ENCODE assay signal across 8 cellular contexts in genomic region chr7:5423272-5423843, GRCh38. TPM values are rescaled to one million over a fixed set of nuclear protein-coding genes. Genes with fewer than 3 reads are reported as not detected.
DNase-seq lines count a peak whose midpoint lies in the region; ATAC-seq, FAIRE-seq and TF ChIP-seq lines count a peak whose summit lies in the region.

A gene with protein sequence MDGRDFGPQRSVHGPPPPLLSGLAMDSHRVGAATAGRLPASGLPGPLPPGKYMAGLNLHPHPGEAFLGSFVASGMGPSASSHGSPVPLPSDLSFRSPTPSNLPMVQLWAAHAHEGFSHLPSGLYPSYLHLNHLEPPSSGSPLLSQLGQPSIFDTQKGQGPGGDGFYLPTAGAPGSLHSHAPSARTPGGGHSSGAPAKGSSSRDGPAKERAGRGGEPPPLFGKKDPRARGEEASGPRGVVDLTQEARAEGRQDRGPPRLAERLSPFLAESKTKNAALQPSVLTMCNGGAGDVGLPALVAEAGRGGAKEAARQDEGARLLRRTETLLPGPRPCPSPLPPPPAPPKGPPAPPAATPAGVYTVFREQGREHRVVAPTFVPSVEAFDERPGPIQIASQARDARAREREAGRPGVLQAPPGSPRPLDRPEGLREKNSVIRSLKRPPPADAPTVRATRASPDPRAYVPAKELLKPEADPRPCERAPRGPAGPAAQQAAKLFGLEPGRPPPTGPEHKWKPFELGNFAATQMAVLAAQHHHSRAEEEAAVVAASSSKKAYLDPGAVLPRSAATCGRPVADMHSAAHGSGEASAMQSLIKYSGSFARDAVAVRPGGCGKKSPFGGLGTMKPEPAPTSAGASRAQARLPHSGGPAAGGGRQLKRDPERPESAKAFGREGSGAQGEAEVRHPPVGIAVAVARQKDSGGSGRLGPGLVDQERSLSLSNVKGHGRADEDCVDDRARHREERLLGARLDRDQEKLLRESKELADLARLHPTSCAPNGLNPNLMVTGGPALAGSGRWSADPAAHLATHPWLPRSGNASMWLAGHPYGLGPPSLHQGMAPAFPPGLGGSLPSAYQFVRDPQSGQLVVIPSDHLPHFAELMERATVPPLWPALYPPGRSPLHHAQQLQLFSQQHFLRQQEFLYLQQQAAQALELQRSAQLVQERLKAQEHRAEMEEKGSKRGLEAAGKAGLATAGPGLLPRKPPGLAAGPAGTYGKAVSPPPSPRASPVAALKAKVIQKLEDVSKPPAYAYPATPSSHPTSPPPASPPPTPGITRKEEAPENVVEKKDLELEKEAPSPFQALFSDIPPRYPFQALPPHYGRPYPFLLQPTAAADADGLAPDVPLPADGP (N-terminal part only) (minus strand): TSS chr7:5423834. CDS start chr7:5421246, 2,588 bp downstream.

- no peak for ATAC-seq in activated naive CD8-positive, alpha-beta T cell treated with anti-CD3 and anti-CD28 coated beads, Interleukin-2, amount 10 ng/mL, durations not matched to agents 7 days and 5 days (ENCODE audit: low read depth)
- ATAC-seq in left ventricle myocardium superior (no peak), HG02588 (IDR thresholded peaks at IDR 0.05; ENCODE audit: unreplicated experiment) (no peak)

- no peaks in the 10 kb centered on the region for H3K27me3 ChIP-seq in Karpas-422 (ENCODE audit: low read length)

- peak within 1 kb of the TSS; percentile 79 for H3K27ac ChIP-seq in Karpas-422 (ENCODE audit: low read length)

- no peaks in the 10 kb centered on the region for H3K9me3 ChIP-seq in Karpas-422 (ENCODE audit: low read length)

- peaks cover 0 to 3% (median 0%) of the 10 kb centered on the region in 7 donors for H3K9me3 Mint-ChIP-seq in CD14-positive monocyte
- no peaks in the 10 kb centered on the region for H3K9me3 Mint-ChIP-seq in activated naive CD8-positive, alpha-beta T cell treated with anti-CD3 and anti-CD28 coated beads, Interleukin-2, amount 10 ng/mL, durations not matched to agents 7 days and 5 days

- H3K36me3 Mint-ChIP-seq in CD14-positive monocyte = peaks cover 2 to 3% of the 10 kb centered on the region in 2 donors
- no peaks in the 10 kb centered on the region for H3K36me3 Mint-ChIP-seq in activated naive CD8-positive, alpha-beta T cell treated with anti-CD3 and anti-CD28 coated beads, Interleukin-2, amount 10 ng/mL, durations not matched to agents 7 days and 5 days

- peaks cover 2% of the 10 kb centered on the region; the same call in 1 of the 2 replicates for H4K20me1 ChIP-seq in Karpas-422 (ENCODE audit: insufficient read depth, low read depth, low read length)

- peaks cover 23% of the 10 kb centered on the region for H3K4me1 ChIP-seq in Karpas-422 (ENCODE audit: low read length)

- peaks cover 0 to 2% (median 0%) of the 10 kb centered on the region in 3 donors for H3K27me3 Mint-ChIP-seq in CD14-positive monocyte (ENCODE audit: low read depth in 3 of 3)
- H3K27me3 Mint-ChIP-seq in activated naive CD8-positive, alpha-beta T cell treated with anti-CD3 and anti-CD28 coated beads, Interleukin-2, amount 10 ng/mL, durations not matched to agents 7 days and 5 days = peaks cover 72% of the 10 kb centered on the region

- peak within 1 kb of the TSS; percentile 94 for H3K4me3 ChIP-seq in Karpas-422 (ENCODE audit: low read length)

- H3K4me3 Mint-ChIP-seq in CD14-positive monocyte = peak within 1 kb of the TSS; percentile 98 to 99
- H3K4me3 Mint-ChIP-seq in activated naive CD8-positive, alpha-beta T cell treated with anti-CD3 and anti-CD28 coated beads, Interleukin-2, amount 10 ng/mL, durations not matched to agents 7 days and 5 days = peak within 1 kb of the TSS; percentile 81

- H3K27ac Mint-ChIP-seq in CD14-positive monocyte = peak within 1 kb of the TSS; percentile 96 to 98 (median 97)
- H3K27ac Mint-ChIP-seq in activated naive CD8-positive, alpha-beta T cell treated with anti-CD3 and anti-CD28 coated beads, Interleukin-2, amount 10 ng/mL, durations not matched to agents 7 days and 5 days = peak within 1 kb of the TSS; percentile 34

- DNase-seq in CD14-positive monocyte (ENCODE audit: low spot score) (no peak), Karpas-422 (peak; percentile 75), left ventricle myocardium superior (peak; percentile 70), retina (peak; percentile 85), NCI-H1694 (lab: John Stamatoyannopoulos, UW) (no peak), HTR-8/SVneo (ENCODE audit: insufficient read length, low spot score) (no peak)
- DNase-seq in activated naive CD8-positive, alpha-beta T cell treated with anti-CD3 and anti-CD28 coated beads, Interleukin-2, amount 10 ng/mL, durations not matched to agents 7 days and 5 days = peak; percentile 56

- H2AFZ ChIP-seq in Karpas-422 (ENCODE audit: low read length) = peak within 1 kb of the TSS; percentile 99

- POLR2A ChIA-PET in activated naive CD8-positive, alpha-beta T cell treated with anti-CD3 and anti-CD28 coated beads, Interleukin-2, amount 10 ng/mL, durations not matched to agents 7 days and 5 days (lab: Charles Lee) = interaction anchor here (2.6 kb wide), 1 partner anchor 26 kb away, joined by 14 read pairs; no protein-coding TSS in a partner anchor

- H3K36me3 ChIP-seq in Karpas-422 (ENCODE audit: insufficient read depth, low read length) = no peaks in the 10 kb centered on the region

- H3K9me2 ChIP-seq in Karpas-422 (replicated peaks; ENCODE audit: insufficient read depth, low read length) = no peaks in the 10 kb centered on the region

- intact Hi-C loops in CD14-positive monocyte (cut with micrococcal nuclease) = loop anchor here (2.0 to 5.0 kb wide), 3 partner anchors 27 to 269 kb away; no protein-coding TSS in a partner anchor
- intact Hi-C loops in left ventricle myocardium superior (cut with micrococcal nuclease) = no loop called here

- peak within 1 kb of the TSS; percentile 95 for H3K9ac ChIP-seq in Karpas-422 (ENCODE audit: low read length)

- peak; percentile 3 for TF ChIP-seq CTCF in CD14-positive monocyte (IDR thresholded peaks at IDR 0.05)

- H3K4me1 Mint-ChIP-seq in CD14-positive monocyte = peaks cover 21% of the 10 kb centered on the region
- H3K4me1 Mint-ChIP-seq in activated naive CD8-positive, alpha-beta T cell treated with anti-CD3 and anti-CD28 coated beads, Interleukin-2, amount 10 ng/mL, durations not matched to agents 7 days and 5 days = peaks cover 15% of the 10 kb centered on the region

- H3K4me2 ChIP-seq in Karpas-422 (ENCODE audit: low read depth, low read length, poor library complexity, severe bottlenecking) = peak within 1 kb of the TSS; percentile 100

- H3K79me2 ChIP-seq in Karpas-422 (ENCODE audit: low read length) = no peaks in the 10 kb centered on the region

- no peak for FAIRE-seq in HTR-8/SVneo (lab: Jason Lieb, UNC)

RNA-seq across cellular contexts. Expression of the gene that starts here (rescaled TPM):
- polyA plus RNA-seq in CD14-positive monocyte = under 1 TPM; 0.64 to 0.70 TPM
- 10.2 and 21.4 TPM in 2 replicates for total RNA-seq in Karpas-422 (2014; rRNA removed; shearing (Covaris generic); ENCODE audit: low replicate concordance)
- 10 to 100 TPM; 51.9 to 57.2 TPM for total RNA-seq in activated naive CD8-positive, alpha-beta T cell treated with anti-CD3 and anti-CD28 coated beads, Interleukin-2, amount 10 ng/mL, durations not matched to agents 7 days and 5 days
- 29.5 TPM for total RNA-seq in left ventricle myocardium superior

Comparison
In these comparisons a context has a peak if more than half of its experiments do, and no peak if none do; other contexts are left out.
1. DNase-seq: peak in Karpas-422 (single experiment), activated naive CD8-positive, alpha-beta T cell treated with anti-CD3 and anti-CD28 coated beads, Interleukin-2, amount 10 ng/mL, durations not matched to agents 7 days and 5 days (single experiment), left ventricle myocardium superior (single experiment) and retina (single experiment); none in CD14-positive monocyte (single experiment), NCI-H1694 (single experiment) and HTR-8/SVneo (single experiment).